ENCODE assay signal across 7 cellular contexts in genomic region chr1:190373705-190374336, GRCh38.
DNase-seq lines count a peak whose midpoint lies in the region; ATAC-seq, FAIRE-seq and TF ChIP-seq lines count a peak whose summit lies in the region.

No MANE protein-coding gene starts in this region.

- no peaks in the 10 kb centered on the region for H3K4me1 ChIP-seq in lower lobe of right lung

- no peaks in the 10 kb centered on the region for H3K36me3 ChIP-seq in lower lobe of right lung

- TF ChIP-seq CTCF in lower lobe of right lung (IDR thresholded peaks at IDR 0.05): no peak

- DNase-seq in lower lobe of right lung: no peak
- no peak for DNase-seq in Ammon's horn (ENCODE audit: low spot score)
- DNase-seq in stimulated activated naive CD4-positive, alpha-beta T cell (lab: John Stamatoyannopoulos, UW): no peak
- no peak for DNase-seq in NCI-H1105 treated with DMSO at 0.1 percent for 48 hours (lab: John Stamatoyannopoulos, UW)

- H3K27ac ChIP-seq in lower lobe of right lung: no peak overlapping the region

- intact Hi-C loops in lower lobe of right lung (cut with DNase I): no loop called here

- H3K9me3 ChIP-seq in lower lobe of right lung: no peaks in the 10 kb centered on the region

- H3K27me3 ChIP-seq in lower lobe of right lung (ENCODE audit: low read depth): no peaks in the 10 kb centered on the region

- peak; percentile 93 for FAIRE-seq in TTC549 (lab: Jason Lieb, UNC)

- ATAC-seq in GM19468 (IDR thresholded peaks at IDR 0.05; ENCODE audit: extremely low read depth, unreplicated experiment) (peak; percentile 78), HG03439 (IDR thresholded peaks at IDR 0.05; ENCODE audit: unreplicated experiment) (peak; percentile 79), lower lobe of right lung (peak; percentile 42 to 59)

- no peak overlapping the region for H3K4me3 ChIP-seq in lower lobe of right lung
